ENCODE assay signal across 3 cellular contexts in genomic region chr2:26468544-26468943, GRCh38. TPM values are rescaled to one million over a fixed set of nuclear protein-coding genes. Genes with fewer than 3 reads are reported as not detected.
"Had no signal": no experiment of that assay in that cellular context is flagged by ENCODE, and none has a peak within 500 bp of the region (broad histone marks: within the 10 kb centered on the region; RNA-seq: fewer than 3 reads in every experiment).

No MANE protein-coding gene starts in this region.

RNA-seq across cellular contexts. Expression of gene OTOF, which starts 9.4 kb away (rescaled TPM):
- total RNA-seq: osteoblast, smooth muscle cell had no signal
- polyA plus RNA-seq: neural cell had no signal
